8 cellular contexts compared by ENCODE assay signal in genomic region chr16:24539295-24539849, GRCh38.
A peak's percentile ranks its signal among the peaks of the same experiment; 100 is the strongest.
DNase-seq lines count a peak whose midpoint lies in the region; ATAC-seq and TF ChIP-seq lines count a peak whose summit lies in the region.

A gene with protein sequence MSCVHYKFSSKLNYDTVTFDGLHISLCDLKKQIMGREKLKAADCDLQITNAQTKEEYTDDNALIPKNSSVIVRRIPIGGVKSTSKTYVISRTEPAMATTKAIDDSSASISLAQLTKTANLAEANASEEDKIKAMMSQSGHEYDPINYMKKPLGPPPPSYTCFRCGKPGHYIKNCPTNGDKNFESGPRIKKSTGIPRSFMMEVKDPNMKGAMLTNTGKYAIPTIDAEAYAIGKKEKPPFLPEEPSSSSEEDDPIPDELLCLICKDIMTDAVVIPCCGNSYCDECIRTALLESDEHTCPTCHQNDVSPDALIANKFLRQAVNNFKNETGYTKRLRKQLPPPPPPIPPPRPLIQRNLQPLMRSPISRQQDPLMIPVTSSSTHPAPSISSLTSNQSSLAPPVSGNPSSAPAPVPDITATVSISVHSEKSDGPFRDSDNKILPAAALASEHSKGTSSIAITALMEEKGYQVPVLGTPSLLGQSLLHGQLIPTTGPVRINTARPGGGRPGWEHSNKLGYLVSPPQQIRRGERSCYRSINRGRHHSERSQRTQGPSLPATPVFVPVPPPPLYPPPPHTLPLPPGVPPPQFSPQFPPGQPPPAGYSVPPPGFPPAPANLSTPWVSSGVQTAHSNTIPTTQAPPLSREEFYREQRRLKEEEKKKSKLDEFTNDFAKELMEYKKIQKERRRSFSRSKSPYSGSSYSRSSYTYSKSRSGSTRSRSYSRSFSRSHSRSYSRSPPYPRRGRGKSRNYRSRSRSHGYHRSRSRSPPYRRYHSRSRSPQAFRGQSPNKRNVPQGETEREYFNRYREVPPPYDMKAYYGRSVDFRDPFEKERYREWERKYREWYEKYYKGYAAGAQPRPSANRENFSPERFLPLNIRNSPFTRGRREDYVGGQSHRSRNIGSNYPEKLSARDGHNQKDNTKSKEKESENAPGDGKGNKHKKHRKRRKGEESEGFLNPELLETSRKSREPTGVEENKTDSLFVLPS (N-terminal part only) (plus strand): TSS chr16:24539566. CDS start chr16:24540627, 1,061 bp downstream.

- peak within 1 kb of the TSS; percentile 93 for H3K4me3 ChIP-seq in AG10803 (ENCODE audit: low read length)

- H3K36me3 Mint-ChIP-seq in central memory CD8-positive, alpha-beta T cell (ENCODE audit: insufficient read depth): peaks cover 22% of the 10 kb centered on the region

- ATAC-seq in GM19023 (IDR thresholded peaks at IDR 0.05; ENCODE audit: unreplicated experiment) (peak; percentile 91), HG03280 (IDR thresholded peaks at IDR 0.05; ENCODE audit: unreplicated experiment) (peak; percentile 92)
- ATAC-seq in central memory CD8-positive, alpha-beta T cell (replicated peaks; ENCODE audit: extremely low read depth, poor library complexity, severe bottlenecking): peak; percentile 91

- H3K4me3 Mint-ChIP-seq in central memory CD8-positive, alpha-beta T cell: peak within 1 kb of the TSS; percentile 100

- peak within 1 kb of the TSS; percentile 100 for H3K27ac Mint-ChIP-seq in central memory CD8-positive, alpha-beta T cell (ENCODE audit: low read depth)

- TF ChIP-seq CTCF in AG10803 (conservative IDR thresholded peaks at IDR 0.05; ENCODE audit: low read length): no peak; the same call in 1 of the 2 replicates

- peaks cover 42% of the 10 kb centered on the region for H3K4me1 Mint-ChIP-seq in central memory CD8-positive, alpha-beta T cell

- no peaks in the 10 kb centered on the region for H3K9me3 Mint-ChIP-seq in central memory CD8-positive, alpha-beta T cell

- no peaks in the 10 kb centered on the region for H3K27me3 Mint-ChIP-seq in central memory CD8-positive, alpha-beta T cell

- DNase-seq in AG10803 (ENCODE audit: low read depth) (peak; percentile 97), NCI-H345 treated with DMSO at 0.1 percent for 48 hours (lab: John Stamatoyannopoulos, UW; ENCODE audit: unreplicated experiment) (peak; percentile 92), islet precursor cell (peak; percentile 97)
- peak; percentile 84 for DNase-seq in activated CD4-positive, CD25-positive, alpha-beta regulatory T cell treated with anti-CD3 and anti-CD28 coated beads, Interleukin-2, amount 50 U/mL, for 16 hours (ENCODE audit: low read depth, low spot score)
- peak; percentile 85 to 92 for DNase-seq in central memory CD8-positive, alpha-beta T cell (ENCODE audit: low spot score in 2 of 2)
- DNase-seq in stimulated activated CD4-positive, alpha-beta T cell treated with anti-CD3 and anti-CD28 coated beads, Interleukin-12 subunit alpha, Interleukin-12 subunit beta, amount 100 ng/mL, for 48 hours (ENCODE audit: low read depth in 2 of 3, low spot score in 1 of 3): peak; percentile 84 to 90 (median 88)

Comparison
In these comparisons a context has a peak if more than half of its experiments do, and no peak if none do; other contexts are left out.
1. Peak in every context shown above with its lines: DNase-seq, ATAC-seq and H3K4me3 ChIP-seq.